ENCODE assay signal across 8 cellular contexts in the genomic region with DNA sequence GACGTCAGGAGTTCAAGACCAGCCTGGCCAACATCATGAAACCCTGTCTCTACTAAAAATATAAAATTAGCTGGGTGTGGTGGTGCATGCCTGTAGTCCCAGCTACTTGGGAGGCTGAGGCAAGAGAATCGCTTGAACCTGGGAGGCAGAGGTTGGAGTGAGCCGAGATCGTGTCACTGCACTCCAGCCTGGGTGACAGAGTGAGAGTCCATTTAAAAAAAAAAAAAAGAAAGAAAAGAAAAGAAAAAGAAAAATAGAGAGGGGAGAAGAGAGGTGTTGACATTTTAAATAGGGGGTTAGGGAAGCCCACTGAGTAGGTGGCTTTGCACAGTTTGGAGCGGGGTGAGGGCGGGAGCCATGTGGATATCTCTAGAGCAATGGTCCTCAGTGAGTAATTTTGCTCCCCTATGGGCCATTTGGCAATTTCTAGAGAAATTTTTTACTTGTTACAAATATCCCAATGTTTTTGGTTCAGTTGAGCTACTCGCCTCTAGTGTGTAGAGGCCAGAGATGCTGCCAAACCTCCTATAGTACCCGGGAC. TPM values are rescaled to one million over a fixed set of nuclear protein-coding genes. Genes with fewer than 3 reads are reported as not detected.
"Had no signal": no experiment of that assay in that cellular context is flagged by ENCODE, and none has a peak within 500 bp of the region (broad histone marks: within the 10 kb centered on the region; RNA-seq: fewer than 3 reads in every experiment).

No MANE protein-coding gene starts in this region.

RNA-seq across cellular contexts. Expression of a gene that starts 2.7 kb away (rescaled TPM):
- total RNA-seq: activated T-cell treated with anti-CD3 and anti-CD28 coated beads, Interleukin-2, amount 50 U/mL, for 72 hours; activated T-helper 2 cell treated with anti-CD3 and anti-CD28 coated beads, Interferon-gamma antibody, Interleukin-2, Interleukin-4, amounts not matched to agents 10 μg/mL and 5 μg/mL and 100 μg/mL, durations not matched to agents 14 hours and 24 hours and 36 hours; MCF 10A; PC-9 had no signal

RNA-seq across cellular contexts. Expression of a gene that starts 16.4 kb away (rescaled TPM):
- total RNA-seq: body of pancreas, MCF 10A, SK-MEL-5 had no signal

RNA-seq across cellular contexts. Expression of a gene that starts 29.6 kb away (rescaled TPM):
- total RNA-seq: activated naive CD8-positive, alpha-beta T cell treated with anti-CD3 and anti-CD28 coated beads for 36 hours; adrenal gland; body of pancreas; MCF 10A; PC-9 had no signal
- polyA plus RNA-seq: adrenal gland had no signal
